8 cellular contexts compared by ENCODE assay signal in the genomic region with DNA sequence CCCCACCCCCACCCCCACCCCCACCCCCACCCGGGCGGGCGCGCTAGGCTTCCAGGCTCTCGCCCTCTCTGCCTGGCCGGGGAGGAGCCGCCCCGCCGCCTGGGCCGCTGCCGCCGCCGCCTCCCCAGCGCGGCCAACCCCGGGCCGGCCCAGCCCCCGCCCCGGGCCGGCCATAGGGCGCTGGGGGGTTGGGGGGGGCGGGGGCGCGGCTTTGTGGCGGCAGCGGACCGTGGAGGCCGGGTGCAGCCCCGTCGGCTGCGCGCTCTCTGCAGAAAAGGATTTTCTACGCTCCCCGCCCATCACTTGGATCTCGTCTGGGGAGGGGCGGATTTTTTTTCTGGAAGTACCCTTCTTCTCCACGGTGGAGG.
DNase-seq lines count a peak whose midpoint lies in the region; ATAC-seq, FAIRE-seq and TF ChIP-seq lines count a peak whose summit lies in the region.

No MANE protein-coding gene starts in this region.

- H3K36me3 ChIP-seq in iPS-15b (ENCODE audit: control insufficient read depth, insufficient read depth, low read length) (no peaks in the 10 kb centered on the region), small intestine (ENCODE audit: control insufficient read depth in 2 of 2, insufficient read depth in 2 of 2, low read length in 2 of 2) (no peaks in the 10 kb centered on the region)

- peaks cover 22% of the 10 kb centered on the region for H3K4me1 ChIP-seq in iPS-15b (ENCODE audit: control insufficient read depth, insufficient read depth, low read length)
- H3K4me1 ChIP-seq in small intestine (ENCODE audit: control insufficient read depth in 2 of 2, insufficient read depth in 1 of 2, low read depth in 1 of 2, low read length in 1 of 2), result peaks cover 2 to 3% of the 10 kb centered on the region in 2 donors

- WGBS in small intestine, 3 donors, result 0 to 2% (median 0%) methylated on average over 2 to 32 of the region's 37 CpGs

- in situ Hi-C loops in ACHN (cut with HindIII; ENCODE audit: low pct_ligation_motif_present, low pct_unique_long_range_greater_than_20kb, low sequenced_read_pairs), result no loop called here
- in situ Hi-C loops in astrocyte of the cerebellum (cut with HindIII; ENCODE audit: low sequenced_read_pairs), result no loop called here

- H3K4me3 ChIP-seq in GM12865 (ENCODE audit: low read depth, low read length), result peak overlapping the region; percentile 91
- H3K4me3 ChIP-seq in astrocyte of the cerebellum (ENCODE audit: low read depth, low read length), result peak overlapping the region; percentile 80
- peak overlapping the region; percentile 89 for H3K4me3 ChIP-seq in iPS-15b (ENCODE audit: low read depth, low read length)
- H3K4me3 ChIP-seq in small intestine (ENCODE audit: low read depth in 1 of 2, low read length in 2 of 2), result peak overlapping the region; percentile 55 to 79

- H3K27me3 ChIP-seq in iPS-15b (ENCODE audit: control insufficient read depth, insufficient read depth, low read length) (no peaks in the 10 kb centered on the region), small intestine (ENCODE audit: control insufficient read depth in 2 of 2, insufficient read depth in 2 of 2, low read length in 2 of 2) (peaks cover 2 to 3% of the 10 kb centered on the region in 2 donors)

- H3K27ac ChIP-seq in small intestine (ENCODE audit: low read depth in 1 of 2, low read length in 1 of 2), result no peak overlapping the region

- TF ChIP-seq CTCF in GM12865 (IDR thresholded peaks at IDR 0.05; ENCODE audit: insufficient read depth, low read depth, low read length, missing control alignments), result no peak
- no peak for TF ChIP-seq CTCF in astrocyte of the cerebellum (IDR thresholded peaks at IDR 0.05; ENCODE audit: low read depth, low read length, missing control alignments)

- H3K9me3 ChIP-seq in iPS-15b (ENCODE audit: control insufficient read depth, insufficient read depth, low read length), result no peaks in the 10 kb centered on the region
- H3K9me3 ChIP-seq in small intestine (ENCODE audit: control insufficient read depth, low read depth), result no peaks in the 10 kb centered on the region

- FAIRE-seq in small intestine (lab: Jason Lieb, UNC), result no peak

- peak overlapping the region; percentile 24 for H3K9ac ChIP-seq in iPS-15b (ENCODE audit: low read depth, low read length)

- DNase-seq in ACHN (peak; percentile 89), GM12865 (ENCODE audit: low read depth) (peak; percentile 91), NCI-H2227 (lab: John Stamatoyannopoulos, UW; ENCODE audit: unreplicated experiment) (peak; percentile 73), astrocyte of the cerebellum (ENCODE audit: low read depth) (no peak), small intestine (peak; percentile 33)

- peak; percentile 70 for ATAC-seq in HG02678 (IDR thresholded peaks at IDR 0.05; ENCODE audit: unreplicated experiment)
- no peak for ATAC-seq in HG03378 (IDR thresholded peaks at IDR 0.05; ENCODE audit: unreplicated experiment)
